Comparison of ENCODE assay signal across 13 cellular contexts in genomic region chr6:143555071-143555492, GRCh38. TPM values are rescaled to one million over a fixed set of nuclear protein-coding genes. Genes with fewer than 3 reads are reported as not detected.
DNase-seq lines count a peak whose midpoint lies in the region; ATAC-seq and TF ChIP-seq lines count a peak whose summit lies in the region.
"Had no signal": no experiment of that assay in that cellular context is flagged by ENCODE, and none has a peak within 500 bp of the region (broad histone marks: within the 10 kb centered on the region; RNA-seq: fewer than 3 reads in every experiment).

No MANE protein-coding gene starts in this region.

- intact Hi-C loops in activated CD8-positive, alpha-beta T cell treated with anti-CD3 and anti-CD28 coated beads for 36 hours (cut with micrococcal nuclease), result no loop called here

- H3K9ac ChIP-seq in HUES48 (ENCODE audit: low read depth, low read length), result no peak overlapping the region

- H3K9me3 Mint-ChIP-seq in activated CD8-positive, alpha-beta T cell treated with anti-CD3 and anti-CD28 coated beads for 36 hours, result no peaks in the 10 kb centered on the region

- H3K4me1 ChIP-seq in HUES48 (ENCODE audit: control insufficient read depth, insufficient read depth, low read length) (0 out of 2 replicates have a peak, but pooled peaks cover 6% of the 10 kb centered on the region), SJCRH30 (no peaks in the 10 kb centered on the region; the same call in 1 of the 2 replicates)
- H3K4me1 ChIP-seq: prostate gland had no signal

- peak overlapping the region; percentile 61 for H3K4me3 Mint-ChIP-seq in activated CD8-positive, alpha-beta T cell treated with anti-CD3 and anti-CD28 coated beads for 36 hours

- H3K9me3 ChIP-seq in HUES48 (ENCODE audit: control insufficient read depth, insufficient read depth, low read length), result no peaks in the 10 kb centered on the region
- no peaks in the 10 kb centered on the region for H3K9me3 ChIP-seq in SJCRH30 (replicated peaks)
- H3K9me3 ChIP-seq: prostate gland, SJSA1 had no signal

- peak overlapping the region; percentile 41 for H3K27ac ChIP-seq in HUES48 (ENCODE audit: low read depth, low read length)
- no peak overlapping the region for H3K27ac ChIP-seq in SJCRH30
- H3K27ac ChIP-seq: prostate gland, SJSA1 had no signal

- no peaks in the 10 kb centered on the region for H3K36me3 Mint-ChIP-seq in activated CD8-positive, alpha-beta T cell treated with anti-CD3 and anti-CD28 coated beads for 36 hours (ENCODE audit: low read depth)

- no peak for TF ChIP-seq CTCF in activated CD8-positive, alpha-beta T cell treated with anti-CD3 and anti-CD28 coated beads for 36 hours (IDR thresholded peaks at IDR 0.05)

- H3K27me3 ChIP-seq in HUES48 (ENCODE audit: control insufficient read depth, insufficient read depth, low read length) (no peaks in the 10 kb centered on the region), SJCRH30 (no peaks in the 10 kb centered on the region)
- H3K27me3 ChIP-seq: SJSA1 had no signal

- no peaks in the 10 kb centered on the region for H3K36me3 ChIP-seq in HUES48 (ENCODE audit: control insufficient read depth, insufficient read depth, low read length)
- H3K36me3 ChIP-seq in SJCRH30, result no peaks in the 10 kb centered on the region
- H3K36me3 ChIP-seq: prostate gland, SJSA1 had no signal

- CTCF ChIA-PET in activated CD8-positive, alpha-beta T cell treated with anti-CD3 and anti-CD28 coated beads for 36 hours (lab: Charles Lee), result interaction anchor here (0.6 to 1.4 kb wide), 4 partner anchors 9 to 290 kb away, joined by 3 read pairs; no protein-coding TSS in a partner anchor

- peak overlapping the region; percentile 67 for H3K27ac Mint-ChIP-seq in activated CD8-positive, alpha-beta T cell treated with anti-CD3 and anti-CD28 coated beads for 36 hours

- POLR2A ChIA-PET in activated CD8-positive, alpha-beta T cell treated with anti-CD3 and anti-CD28 coated beads for 36 hours (lab: Charles Lee), result no interaction called here

- H3K4me3 ChIP-seq in HUES48 (ENCODE audit: low read depth, low read length) (no peak overlapping the region), SJCRH30 (no peak overlapping the region)
- H3K4me3 ChIP-seq: prostate gland, SJSA1 had no signal

- ATAC-seq in activated CD8-positive, alpha-beta T cell treated with anti-CD3 and anti-CD28 coated beads for 36 hours, result peak; percentile 55
- no peak for ATAC-seq in GM18858 (IDR thresholded peaks at IDR 0.05; ENCODE audit: unreplicated experiment)
- ATAC-seq: left lobe of liver had no signal

- H3K27me3 Mint-ChIP-seq in activated CD8-positive, alpha-beta T cell treated with anti-CD3 and anti-CD28 coated beads for 36 hours, result no peaks in the 10 kb centered on the region

- H3K4me1 Mint-ChIP-seq in activated CD8-positive, alpha-beta T cell treated with anti-CD3 and anti-CD28 coated beads for 36 hours (ENCODE audit: low read depth), result peaks cover 47% of the 10 kb centered on the region

- DNase-seq in CMK (ENCODE audit: low read depth) (peak; percentile 46), left kidney (ENCODE audit: low read depth, low spot score) (peak; percentile 30), 8988T (no peak), SJCRH30 (no peak)
- no peak for DNase-seq in activated CD8-positive, alpha-beta T cell treated with anti-CD3 and anti-CD28 coated beads for 36 hours
- DNase-seq in activated effector memory CD4-positive, alpha-beta T cell treated with Interleukin-2 at 50 U/mL for 16 hours, result no peak
- DNase-seq: activated CD8-positive, alpha-beta memory T cell treated with anti-CD3 and anti-CD28 coated beads for 24 hours; stimulated activated CD4-positive, alpha-beta T cell treated with anti-CD3 and anti-CD28 coated beads, Interleukin-4, amount 100 ng/mL, for 4 hours had no signal

RNA-seq across cellular contexts. Expression of gene FUCA2, which starts 43.6 kb away (rescaled TPM):
- total RNA-seq in activated CD8-positive, alpha-beta T cell treated with anti-CD3 and anti-CD28 coated beads for 36 hours, result 1 to 10 TPM; 6.6 to 8.5 TPM
- total RNA-seq in SJCRH30 (2014; rRNA removed; shearing (Covaris generic)), result 38.4 and 40.3 TPM in 2 replicates

Comparison
In these comparisons a context has a peak if more than half of its experiments do, and no peak if none do; other contexts are left out.
1. DNase-seq: peak in CMK (single experiment) and left kidney (single experiment); none in activated CD8-positive, alpha-beta T cell treated with anti-CD3 and anti-CD28 coated beads for 36 hours (single experiment), 8988T (single experiment), activated effector memory CD4-positive, alpha-beta T cell treated with Interleukin-2 at 50 U/mL for 16 hours (single experiment) and SJCRH30 (0 of 2).